ENCODE assay signal across 12 cellular contexts in the genomic region with DNA sequence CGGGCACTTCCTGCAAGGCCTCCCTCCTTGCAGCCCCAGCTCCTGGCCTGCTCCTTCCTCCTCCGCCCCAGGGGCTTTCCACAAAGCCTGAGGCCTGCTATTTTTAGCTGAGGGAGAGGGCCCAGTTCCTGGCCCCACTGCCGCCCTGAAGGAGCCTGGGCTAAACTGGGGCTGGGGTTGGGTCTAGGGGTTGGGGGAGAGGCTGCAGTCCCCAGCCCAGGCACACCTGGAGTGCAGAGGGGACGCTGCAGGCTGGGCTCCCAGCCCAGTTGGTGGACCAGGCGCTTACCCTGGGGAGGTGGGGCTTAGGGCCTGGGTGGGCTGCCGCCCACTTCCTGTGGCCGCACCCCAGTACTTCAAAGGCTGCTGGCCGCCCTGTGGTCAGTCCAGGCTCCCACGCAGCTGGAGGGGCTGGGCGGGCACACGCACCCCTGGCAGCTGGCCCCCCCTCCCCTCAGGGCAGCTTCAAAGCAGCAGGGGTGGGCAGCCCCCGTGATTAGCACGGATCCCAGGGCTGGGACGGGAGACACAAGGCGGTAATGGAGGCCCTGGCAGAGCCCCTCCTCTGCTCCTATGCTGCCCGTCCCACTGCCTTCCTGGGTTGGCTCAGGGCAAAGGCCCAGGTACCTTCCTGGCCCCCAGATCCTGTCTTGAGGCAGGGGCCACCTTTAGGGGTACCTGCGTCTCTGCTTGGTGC. TPM values are rescaled to one million over a fixed set of nuclear protein-coding genes. Genes with fewer than 3 reads are reported as not detected.
DNase-seq lines count a peak whose midpoint lies in the region; ATAC-seq and TF ChIP-seq lines count a peak whose summit lies in the region.
"Had no signal": no experiment of that assay in that cellular context is flagged by ENCODE, and none has a peak within 500 bp of the region (broad histone marks: within the 10 kb centered on the region; RNA-seq: fewer than 3 reads in every experiment).

No MANE protein-coding gene starts in this region.

- H3K27ac Mint-ChIP-seq in Calu3 (ENCODE audit: unreplicated experiment): no peak overlapping the region
- H3K27ac Mint-ChIP-seq in activated naive CD4-positive, alpha-beta T cell treated with anti-CD3 and anti-CD28 coated beads for 36 hours: no peak overlapping the region

- H3K9me3 Mint-ChIP-seq in Calu3 (ENCODE audit: low read depth, unreplicated experiment): no peaks in the 10 kb centered on the region
- no peaks in the 10 kb centered on the region for H3K9me3 Mint-ChIP-seq in activated naive CD4-positive, alpha-beta T cell treated with anti-CD3 and anti-CD28 coated beads for 36 hours
- H3K9me3 Mint-ChIP-seq: activated naive CD4-positive, alpha-beta T cell treated with anti-CD3 and anti-CD28 coated beads, Interleukin-2, amount 50 U/mL, for 24 hours; CD8-positive, alpha-beta memory T cell had no signal

- H3K9ac ChIP-seq in NT2/D1 (ENCODE audit: insufficient read length, low read depth) (peak overlapping the region; percentile 82), parathyroid adenoma (no peak overlapping the region)

- peaks cover 61% of the 10 kb centered on the region for H3K36me3 Mint-ChIP-seq in Calu3 (ENCODE audit: insufficient read depth, unreplicated experiment)
- H3K36me3 Mint-ChIP-seq in activated naive CD4-positive, alpha-beta T cell treated with anti-CD3 and anti-CD28 coated beads for 36 hours (ENCODE audit: low read depth): no peaks in the 10 kb centered on the region
- H3K36me3 Mint-ChIP-seq: activated naive CD4-positive, alpha-beta T cell treated with anti-CD3 and anti-CD28 coated beads, Interleukin-2, amount 50 U/mL, for 24 hours; CD8-positive, alpha-beta memory T cell had no signal

- intact Hi-C loops in Calu3 (cut with micrococcal nuclease; ENCODE audit: unreplicated experiment) (no loop called here), Right ventricle myocardium superior (cut with DNase I) (no loop called here)
- intact Hi-C loops in activated naive CD4-positive, alpha-beta T cell treated with anti-CD3 and anti-CD28 coated beads for 36 hours (cut with micrococcal nuclease): no loop called here

- H3K4me3 Mint-ChIP-seq in Calu3 (ENCODE audit: low read depth, unreplicated experiment): peak overlapping the region; percentile 15
- no peak overlapping the region for H3K4me3 Mint-ChIP-seq in activated naive CD4-positive, alpha-beta T cell treated with anti-CD3 and anti-CD28 coated beads for 36 hours
- H3K4me3 Mint-ChIP-seq: activated naive CD4-positive, alpha-beta T cell treated with anti-CD3 and anti-CD28 coated beads, Interleukin-2, amount 50 U/mL, for 24 hours; CD8-positive, alpha-beta memory T cell had no signal

- CTCF ChIA-PET in Calu3 (lab: Charles Lee): interaction anchor here (1.0 kb wide), 1 partner anchor 9 kb away, joined by 3 read pairs; no protein-coding TSS in a partner anchor
- CTCF ChIA-PET in activated naive CD4-positive, alpha-beta T cell treated with anti-CD3 and anti-CD28 coated beads for 36 hours (lab: Charles Lee): no interaction called here

- no peak overlapping the region for H2AFZ ChIP-seq in parathyroid adenoma

- H3K79me2 ChIP-seq in parathyroid adenoma: no peaks in the 10 kb centered on the region

- peaks cover 48% of the 10 kb centered on the region for H3K27me3 Mint-ChIP-seq in Calu3 (ENCODE audit: unreplicated experiment)
- H3K27me3 Mint-ChIP-seq in activated naive CD4-positive, alpha-beta T cell treated with anti-CD3 and anti-CD28 coated beads for 36 hours (ENCODE audit: low read depth): peaks cover 3% of the 10 kb centered on the region

- peaks cover 40% of the 10 kb centered on the region for H3K4me1 Mint-ChIP-seq in Calu3 (ENCODE audit: low read depth, unreplicated experiment)
- H3K4me1 Mint-ChIP-seq in activated naive CD4-positive, alpha-beta T cell treated with anti-CD3 and anti-CD28 coated beads for 36 hours (ENCODE audit: low read depth): peaks cover 37% of the 10 kb centered on the region

- H3K4me3 ChIP-seq in NT2/D1 (ENCODE audit: insufficient read length, low read depth) (peak overlapping the region; percentile 39), parathyroid adenoma (ENCODE audit: low read depth, low read length) (no peak overlapping the region)

- DNase-seq in Calu3: peak; percentile 68
- DNase-seq in NT2/D1 (ENCODE audit: low read depth, low spot score): no peak
- DNase-seq in Right ventricle myocardium superior: no peak
- DNase-seq in Ammon's horn (ENCODE audit: low spot score): no peak
- no peak for DNase-seq in activated naive CD4-positive, alpha-beta T cell treated with anti-CD3 and anti-CD28 coated beads for 36 hours
- DNase-seq: CD8-positive, alpha-beta memory T cell; Karpas-422 had no signal

- H3K4me1 ChIP-seq in NT2/D1 (ENCODE audit: insufficient read depth, insufficient read length) (peaks cover 46% of the 10 kb centered on the region), parathyroid adenoma (peaks cover 14% of the 10 kb centered on the region)

- H3K36me3 ChIP-seq in NT2/D1 (ENCODE audit: insufficient read depth, insufficient read length, low read length) (peaks cover under 1% of the 10 kb centered on the region), parathyroid adenoma (ENCODE audit: control insufficient read depth, insufficient read depth, low read length) (no peaks in the 10 kb centered on the region)

- TF ChIP-seq CTCF in Calu3 (IDR thresholded peaks at IDR 0.05; ENCODE audit: unreplicated experiment): no peak
- TF ChIP-seq CTCF in parathyroid adenoma (IDR thresholded peaks at IDR 0.05): no peak

- no TSS peak for BruUV-seq in Calu3 (replicated peaks; lab: Mats Ljungman, UMichigan)

- H3K9me3 ChIP-seq in NT2/D1 (ENCODE audit: insufficient read depth, low read length) (no peaks in the 10 kb centered on the region), parathyroid adenoma (ENCODE audit: control insufficient read depth, low read length) (no peaks in the 10 kb centered on the region)

- H3K4me2 ChIP-seq in parathyroid adenoma (ENCODE audit: low read length): no peak overlapping the region

- peak overlapping the region; percentile 30 for H3K27ac ChIP-seq in parathyroid adenoma

- H3K27me3 ChIP-seq in NT2/D1 (ENCODE audit: insufficient read depth, insufficient read length) (no peaks in the 10 kb centered on the region), parathyroid adenoma (ENCODE audit: control insufficient read depth, insufficient read depth, low read length) (no peaks in the 10 kb centered on the region)

- ATAC-seq in Right ventricle myocardium superior (ENCODE audit: poor library complexity): peak; percentile 33
- ATAC-seq in HG02884 (IDR thresholded peaks at IDR 0.05; ENCODE audit: unreplicated experiment): no peak
- no peak for ATAC-seq in HG03108 (IDR thresholded peaks at IDR 0.05; ENCODE audit: unreplicated experiment)

RNA-seq across cellular contexts. Expression of a gene that starts 7.1 kb away (rescaled TPM):
- 0.24 TPM in 1 of 2 replicates, not detected in the other for total RNA-seq in Calu3 (2022)
- not detected for total RNA-seq in Right ventricle myocardium superior
- total RNA-seq in activated naive CD4-positive, alpha-beta T cell treated with anti-CD3 and anti-CD28 coated beads for 36 hours: not detected
- total RNA-seq: CD8-positive, alpha-beta memory T cell; SK-MEL-5 had no signal

RNA-seq across cellular contexts. Expression of a gene that starts 10.9 kb away (rescaled TPM):
- total RNA-seq in Calu3 (2022): 192 and 197 TPM in 2 replicates
- 69.0 TPM for total RNA-seq in Right ventricle myocardium superior
- 10 to 100 TPM; 38.2 to 38.9 TPM for total RNA-seq in activated naive CD4-positive, alpha-beta T cell treated with anti-CD3 and anti-CD28 coated beads for 36 hours

RNA-seq across cellular contexts. Expression of a gene that starts 23.2 kb away (rescaled TPM):
- total RNA-seq in Calu3 (2022): 2.5 and 3.2 TPM in 2 replicates
- 13.5 TPM for total RNA-seq in Right ventricle myocardium superior
- total RNA-seq in activated naive CD4-positive, alpha-beta T cell treated with anti-CD3 and anti-CD28 coated beads for 36 hours: under 1 TPM; 0.17 to 0.20 TPM

RNA-seq across cellular contexts. Expression of a gene that starts 40.7 kb away (rescaled TPM):
- 79.9 and 85.9 TPM in 2 replicates for total RNA-seq in Calu3 (2022)
- 42.3 TPM for total RNA-seq in Right ventricle myocardium superior
- total RNA-seq in activated naive CD4-positive, alpha-beta T cell treated with anti-CD3 and anti-CD28 coated beads for 36 hours: 10 to 100 TPM; 19.4 to 19.5 TPM
